In genomic region chr5:5139358-5140050, GRCh38 we compare ENCODE assay signal across 12 cellular contexts. TPM values are rescaled to one million over a fixed set of nuclear protein-coding genes. Genes with fewer than 3 reads are reported as not detected.
A peak's percentile ranks its signal among the peaks of the same experiment; 100 is the strongest.
DNase-seq lines count a peak whose midpoint lies in the region; ATAC-seq, FAIRE-seq and TF ChIP-seq lines count a peak whose summit lies in the region.
"Had no signal": no experiment of that assay in that cellular context is flagged by ENCODE, and none has a peak within 500 bp of the region (broad histone marks: within the 10 kb centered on the region; RNA-seq: fewer than 3 reads in every experiment).

No MANE protein-coding gene starts in this region.

- H3K4me3 ChIP-seq in BE2C (ENCODE audit: low read depth, low read length) = peak overlapping the region; percentile 59
- H3K4me3 ChIP-seq in osteoblast (ENCODE audit: insufficient read depth, low read length) = peak overlapping the region; percentile 48

- FAIRE-seq in HTR-8/SVneo (lab: Jason Lieb, UNC) = no peak

- no peaks in the 10 kb centered on the region for H4K20me1 ChIP-seq in osteoblast (ENCODE audit: insufficient read depth, low read length)

- no peak for TF ChIP-seq CTCF in BE2C (IDR thresholded peaks at IDR 0.05; ENCODE audit: low read depth, low read length)
- no peak for TF ChIP-seq CTCF in foreskin keratinocyte (conservative IDR thresholded peaks at IDR 0.05)
- TF ChIP-seq CTCF in osteoblast (IDR thresholded peaks at IDR 0.05; ENCODE audit: extremely low read depth, low read depth, low read length) = no peak

- no peaks in the 10 kb centered on the region for H3K79me2 ChIP-seq in osteoblast (ENCODE audit: insufficient read depth, low read length)

- H3K27ac ChIP-seq in foreskin keratinocyte (no peak overlapping the region), osteoblast (ENCODE audit: low read depth, low read length) (no peak overlapping the region)

- DNase-seq in BE2C = peak; percentile 28
- peak; percentile 24 for DNase-seq in NCI-H526 treated with DMSO at 0.1 percent for 48 hours (lab: John Stamatoyannopoulos, UW)
- DNase-seq in foreskin keratinocyte = no peak
- peak; percentile 73 for DNase-seq in osteoblast (ENCODE audit: insufficient read length, low spot score, missing footprints)
- DNase-seq in NCI-H82 (lab: John Stamatoyannopoulos, UW) = no peak
- no peak for DNase-seq in HPDE6-E6E7 (ENCODE audit: extremely low spot score)
- DNase-seq in HTR-8/SVneo (ENCODE audit: insufficient read length, low spot score) = no peak
- DNase-seq: activated CD4-positive, alpha-beta T cell treated with anti-CD3 and anti-CD28 coated beads, Interleukin-2, amount 50 U/mL, for 48 hours; CD4-positive, alpha-beta T cell; NCI-H1417 treated with DMSO at 0.1 percent for 48 hours; RPMI8226 had no signal

- H3K36me3 ChIP-seq in BE2C (no peaks in the 10 kb centered on the region), osteoblast (ENCODE audit: insufficient read depth, low read length) (no peaks in the 10 kb centered on the region)

- peak overlapping the region; percentile 60 for H3K4me2 ChIP-seq in osteoblast (ENCODE audit: insufficient read depth, low read length)

- ATAC-seq in foreskin keratinocyte = peak; percentile 24
- ATAC-seq in GM18867 (IDR thresholded peaks at IDR 0.05; ENCODE audit: unreplicated experiment) = no peak

- H2AFZ ChIP-seq in osteoblast (ENCODE audit: low read length) = peak overlapping the region; percentile 15

- no peaks in the 10 kb centered on the region for H3K9me3 ChIP-seq in BE2C
- no peaks in the 10 kb centered on the region for H3K9me3 ChIP-seq in osteoblast (ENCODE audit: low read depth, low read length)

- H3K27me3 ChIP-seq in BE2C (peaks cover 22% of the 10 kb centered on the region), foreskin keratinocyte (peaks cover 28% of the 10 kb centered on the region), osteoblast (ENCODE audit: insufficient read depth, low read length) (peaks cover 25% of the 10 kb centered on the region)

- H3K4me1 ChIP-seq in BE2C (no peaks in the 10 kb centered on the region), foreskin keratinocyte (no peaks in the 10 kb centered on the region), osteoblast (ENCODE audit: insufficient read depth, low read length) (peaks cover 12% of the 10 kb centered on the region)

RNA-seq across cellular contexts. Expression of gene ADAMTS16, which starts 0.6 kb away (rescaled TPM):
- 1.2 TPM for polyA plus RNA-seq in BE2C (2012; ENCODE audit: insufficient read depth, insufficient read length, low read depth)
- not detected in 2 replicates for total RNA-seq in foreskin keratinocyte
- polyA plus RNA-seq in foreskin keratinocyte = not detected in 2 replicates
- total RNA-seq in osteoblast = 1.4 and 1.5 TPM in 2 replicates
- total RNA-seq: CD4-positive, alpha-beta T cell had no signal

Comparison
In these comparisons a context has a peak if more than half of its experiments do, and no peak if none do; other contexts are left out.
1. DNase-seq: peak in BE2C (single experiment), NCI-H526 treated with DMSO at 0.1 percent for 48 hours (single experiment) and osteoblast (single experiment); none in foreskin keratinocyte (0 of 2), NCI-H82 (single experiment), HPDE6-E6E7 (single experiment) and HTR-8/SVneo (single experiment).